In the genomic region with DNA sequence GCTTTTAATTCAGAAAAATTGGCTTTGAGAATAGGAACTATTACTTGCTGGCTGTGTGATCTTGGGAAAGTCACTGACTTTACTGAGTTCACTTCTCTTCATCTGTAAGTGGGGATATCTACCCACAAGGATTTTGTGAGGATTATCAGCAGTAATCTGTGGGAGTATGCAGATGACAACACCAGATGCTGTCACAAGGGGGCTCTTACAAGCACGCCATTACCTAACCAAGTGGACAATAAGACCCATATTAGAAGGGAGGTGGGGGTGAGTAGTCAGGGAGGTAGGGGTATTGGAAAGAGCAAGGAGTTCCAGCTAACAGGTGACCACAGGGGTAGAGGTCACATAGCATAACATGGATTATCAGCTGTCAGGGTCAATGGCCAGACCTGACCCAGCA, we compare ENCODE assay signal across 29 cellular contexts.
DNase-seq lines count a peak whose midpoint lies in the region; ATAC-seq, FAIRE-seq and TF ChIP-seq lines count a peak whose summit lies in the region.
"Had no signal": no experiment of that assay in that cellular context is flagged by ENCODE, and none has a peak within 500 bp of the region (broad histone marks: within the 10 kb centered on the region; RNA-seq: fewer than 3 reads in every experiment).

No MANE protein-coding gene starts in this region.

- TF ChIP-seq CTCF in GM12864 (IDR thresholded peaks at IDR 0.05; ENCODE audit: low read depth, low read length, missing control alignments): peak; percentile 13
- peak; percentile 7 for TF ChIP-seq CTCF in astrocyte of the cerebellum (IDR thresholded peaks at IDR 0.05; ENCODE audit: low read depth, low read length, missing control alignments)
- no peak for TF ChIP-seq CTCF in HepG2 (CRISPR knock-in tag; IDR thresholded peaks at IDR 0.05)
- TF ChIP-seq CTCF in gastrocnemius medialis (IDR thresholded peaks at IDR 0.05 in 4 of 5, conservative IDR thresholded peaks at IDR 0.05 in 1 of 5): no peak
- no peak for TF ChIP-seq CTCF in Calu3 (IDR thresholded peaks at IDR 0.05; ENCODE audit: unreplicated experiment)

- no peaks in the 10 kb centered on the region for H3K4me1 ChIP-seq in HepG2 (ENCODE audit: insufficient read depth, low read length)
- no peaks in the 10 kb centered on the region for H3K4me1 ChIP-seq in gastrocnemius medialis
- H3K4me1 ChIP-seq: psoas muscle, transverse colon had no signal

- no peaks in the 10 kb centered on the region for H4K20me1 ChIP-seq in HepG2 (ENCODE audit: insufficient read depth, low read length)

- no peaks in the 10 kb centered on the region for H3K9me3 ChIP-seq in HepG2 (ENCODE audit: low read length)
- no peaks in the 10 kb centered on the region for H3K9me3 ChIP-seq in gastrocnemius medialis
- H3K9me3 ChIP-seq: heart right ventricle, psoas muscle, SJSA1, transverse colon had no signal

- H3K27ac Mint-ChIP-seq in Calu3 (ENCODE audit: unreplicated experiment): no peak overlapping the region
- H3K27ac Mint-ChIP-seq: activated CD4-positive, alpha-beta T cell treated with anti-CD3 and anti-CD28 coated beads, Interleukin-2, amount 10 ng/mL, durations not matched to agents 24 days and 14 days; activated CD8-positive, alpha-beta memory T cell treated with anti-CD3 and anti-CD28 coated beads, Interleukin-2, amount 10 ng/mL, durations not matched to agents 7 days and 5 days; activated T-helper 1 cell treated with anti-CD3 and anti-CD28 coated beads, Interleukin-12 subunit alpha, Interleukin-12 subunit beta, Interleukin-2, Interleukin-4 antibody, amounts not matched to agents 30 ng/mL and 10 ng/mL and 1 ng/mL, durations not matched to agents 14 hours and 24 hours and 36 hours; CD4-positive, alpha-beta T cell; dendritic cell treated with granulocyte-macrophage colony-stimulating factor and Interleukin-4, amounts not matched to agents 40 ng/mL and 50 ng/mL, for 4 days; T-helper 17 cell had no signal

- H3K36me3 ChIP-seq in HepG2 (replicated peaks in 1 of 2; ENCODE audit: control insufficient read depth in 1 of 2, insufficient read depth in 2 of 2, low read length in 2 of 2) (no peaks in the 10 kb centered on the region), gastrocnemius medialis (no peaks in the 10 kb centered on the region)
- H3K36me3 ChIP-seq: cardiac muscle cell, heart right ventricle, SJSA1, transverse colon had no signal

- no peak for TF ChIP-seq POLR2A in HepG2 (IDR thresholded peaks at IDR 0.05; ENCODE audit: insufficient read depth in 1 of 2, low read depth in 2 of 2, low read length in 2 of 2)
- no peak for TF ChIP-seq POLR2A in gastrocnemius medialis (IDR thresholded peaks at IDR 0.05)

- no peaks in the 10 kb centered on the region for H3K79me2 ChIP-seq in HepG2 (ENCODE audit: insufficient read depth, low read length)

- H3K4me1 Mint-ChIP-seq in Calu3 (ENCODE audit: low read depth, unreplicated experiment): no peaks in the 10 kb centered on the region
- H3K4me1 Mint-ChIP-seq: T-helper 17 cell had no signal

- in situ Hi-C loops in astrocyte of the cerebellum (cut with HindIII; ENCODE audit: low sequenced_read_pairs): no loop called here
- in situ Hi-C loops in HepG2 (cut with HindIII; ENCODE audit: extremely low pct_ligation_motif_present, low pct_unique_long_range_greater_than_20kb): no loop called here
- in situ Hi-C loops in gastrocnemius medialis (cut with MboI; ENCODE audit: low sequenced_read_pairs in 4 of 4): no loop called here

- no peak overlapping the region for H3K4me2 ChIP-seq in HepG2 (ENCODE audit: low read depth, low read length)

- no peak overlapping the region for H3K4me3 ChIP-seq in GM12864 (ENCODE audit: low read depth, low read length)
- no peak overlapping the region for H3K4me3 ChIP-seq in astrocyte of the cerebellum (ENCODE audit: low read depth, low read length)
- no peak overlapping the region for H3K4me3 ChIP-seq in HepG2 (replicated peaks in 1 of 3; ENCODE audit: insufficient read depth in 1 of 3, low read depth in 2 of 3, low read length in 3 of 3)
- no peak overlapping the region for H3K4me3 ChIP-seq in gastrocnemius medialis
- H3K4me3 ChIP-seq: cardiac muscle cell, GM23248, heart right ventricle, psoas muscle, SJSA1, transverse colon had no signal

- H3K27ac ChIP-seq in HepG2 (ENCODE audit: extremely low read length, insufficient read depth, low read length) (no peak overlapping the region), gastrocnemius medialis (no peak overlapping the region)
- H3K27ac ChIP-seq: cardiac muscle cell, GM23248, heart right ventricle, HL-60, psoas muscle, SJSA1, transverse colon had no signal

- intact Hi-C loops in HepG2 (cut with micrococcal nuclease; ENCODE audit: unreplicated experiment): no loop called here
- intact Hi-C loops in gastrocnemius medialis (cut with DNase I; ENCODE audit: low total_unique reads): no loop called here
- intact Hi-C loops in Calu3 (cut with micrococcal nuclease; ENCODE audit: unreplicated experiment): no loop called here

- H3K27me3 Mint-ChIP-seq in Calu3 (ENCODE audit: unreplicated experiment): no peaks in the 10 kb centered on the region
- H3K27me3 Mint-ChIP-seq: activated CD8-positive, alpha-beta memory T cell treated with anti-CD3 and anti-CD28 coated beads, Interleukin-2, amount 10 ng/mL, durations not matched to agents 7 days and 5 days; CD4-positive, alpha-beta T cell; dendritic cell treated with granulocyte-macrophage colony-stimulating factor and Interleukin-4, amounts not matched to agents 40 ng/mL and 50 ng/mL, for 4 days; T-helper 17 cell had no signal

- no peak for TF ChIP-seq RAD21 in HepG2 (CRISPR knock-in tag; IDR thresholded peaks at IDR 0.05)

- FAIRE-seq in HepG2 (lab: Jason Lieb, UNC): no peak

- H3K4me3 Mint-ChIP-seq in Calu3 (ENCODE audit: low read depth, unreplicated experiment): no peak overlapping the region
- H3K4me3 Mint-ChIP-seq: activated CD4-positive, alpha-beta T cell treated with anti-CD3 and anti-CD28 coated beads, Interleukin-2, amount 10 ng/mL, durations not matched to agents 24 days and 14 days; activated CD8-positive, alpha-beta memory T cell treated with anti-CD3 and anti-CD28 coated beads, Interleukin-2, amount 10 ng/mL, durations not matched to agents 7 days and 5 days; activated T-helper 1 cell treated with anti-CD3 and anti-CD28 coated beads, Interleukin-12 subunit alpha, Interleukin-12 subunit beta, Interleukin-2, Interleukin-4 antibody, amounts not matched to agents 30 ng/mL and 10 ng/mL and 1 ng/mL, durations not matched to agents 14 hours and 24 hours and 36 hours; CD4-positive, alpha-beta T cell; dendritic cell treated with granulocyte-macrophage colony-stimulating factor and Interleukin-4, amounts not matched to agents 40 ng/mL and 50 ng/mL, for 4 days; T-helper 17 cell had no signal

- H2AFZ ChIP-seq in HepG2 (ENCODE audit: low read length): no peak overlapping the region
- H2AFZ ChIP-seq: GM23248 had no signal

- ATAC-seq in HepG2: no peak
- ATAC-seq in gastrocnemius medialis: no peak
- no peak for ATAC-seq in HG03342 (IDR thresholded peaks at IDR 0.05; ENCODE audit: unreplicated experiment)
- ATAC-seq: activated CD8-positive, alpha-beta memory T cell treated with anti-CD3 and anti-CD28 coated beads, Interleukin-2, amount 10 ng/mL, durations not matched to agents 7 days and 5 days; heart right ventricle; left cardiac atrium; psoas muscle; T-helper 17 cell had no signal

- H3K36me3 Mint-ChIP-seq in Calu3 (ENCODE audit: insufficient read depth, unreplicated experiment): no peaks in the 10 kb centered on the region
- H3K36me3 Mint-ChIP-seq: activated CD8-positive, alpha-beta memory T cell treated with anti-CD3 and anti-CD28 coated beads, Interleukin-2, amount 10 ng/mL, durations not matched to agents 7 days and 5 days had no signal

- WGBS in HepG2 (ENCODE audit: low lambda C conversion rate): 100% methylated on average over 1 of the region's 1 CpG

- CTCF ChIA-PET in HepG2 (lab: Yijun Ruan, JAX; ENCODE audit: low intra/inter-chr PET ratio, low total read pairs) (no interaction called here), Calu3 (lab: Charles Lee) (no interaction called here)

- no peaks in the 10 kb centered on the region for H3K27me3 ChIP-seq in HepG2 (ENCODE audit: control insufficient read depth in 1 of 2, insufficient read depth in 2 of 2, low read length in 2 of 2)
- no peaks in the 10 kb centered on the region for H3K27me3 ChIP-seq in gastrocnemius medialis
- H3K27me3 ChIP-seq: cardiac muscle cell, heart right ventricle, SJSA1, transverse colon had no signal

- no peak overlapping the region for H3K9ac ChIP-seq in HepG2 (ENCODE audit: insufficient read depth, low read depth, low read length)
- H3K9ac ChIP-seq: GM23248 had no signal

- POLR2A ChIA-PET in HepG2 (lab: Yijun Ruan, JAX): no interaction called here

- DNase-seq in GM12864 (ENCODE audit: low read depth) (no peak), NCI-H524 (lab: John Stamatoyannopoulos, UW) (peak; percentile 18 to 41), astrocyte of the cerebellum (ENCODE audit: low read depth) (no peak), HepG2 (ENCODE audit: low spot score) (peak; percentile 5), gastrocnemius medialis (no peak), cerebellar cortex (ENCODE audit: low spot score) (no peak), Calu3 (no peak)
- DNase-seq: activated CD4-positive, alpha-beta T cell treated with anti-CD3 and anti-CD28 coated beads, Interleukin-2, amount 10 ng/mL, durations not matched to agents 24 days and 14 days; activated CD8-positive, alpha-beta memory T cell treated with anti-CD3 and anti-CD28 coated beads, Interleukin-2, amount 10 ng/mL, durations not matched to agents 7 days and 5 days; activated naive CD4-positive, alpha-beta T cell treated with anti-CD3 and anti-CD28 coated beads, Interleukin-2, amount 50 U/mL, for 16 hours; amygdala; CD4-positive, alpha-beta T cell; GF-D8; GM23248; heart right ventricle; left cardiac atrium; mammary epithelial cell; NCI-H1436; NCI-H2107; NCI-H446 treated with DMSO at 0.1 percent for 48 hours; psoas muscle; T-helper 17 cell; transverse colon had no signal

- TF ChIP-seq EP300 in HepG2 (IDR thresholded peaks at IDR 0.05; ENCODE audit: low read depth in 2 of 2, low read length in 2 of 2) (no peak), HepG2 (CRISPR knock-in tag; IDR thresholded peaks at IDR 0.05; ENCODE audit: borderline replicate concordance) (no peak)

- H3K9me3 Mint-ChIP-seq in Calu3 (ENCODE audit: low read depth, unreplicated experiment): no peaks in the 10 kb centered on the region
- H3K9me3 Mint-ChIP-seq: activated CD4-positive, alpha-beta T cell treated with anti-CD3 and anti-CD28 coated beads, Interleukin-2, amount 10 ng/mL, durations not matched to agents 24 days and 14 days; activated T-helper 1 cell treated with anti-CD3 and anti-CD28 coated beads, Interleukin-12 subunit alpha, Interleukin-12 subunit beta, Interleukin-2, Interleukin-4 antibody, amounts not matched to agents 30 ng/mL and 10 ng/mL and 1 ng/mL, durations not matched to agents 14 hours and 24 hours and 36 hours; CD4-positive, alpha-beta T cell; dendritic cell treated with granulocyte-macrophage colony-stimulating factor and Interleukin-4, amounts not matched to agents 40 ng/mL and 50 ng/mL, for 4 days had no signal

- BruUV-seq in HepG2 (replicated peaks; lab: Mats Ljungman, UMichigan) (no TSS peak), Calu3 (replicated peaks; lab: Mats Ljungman, UMichigan) (no TSS peak)

Comparison
In these comparisons a context has a peak if more than half of its experiments do, and no peak if none do; other contexts are left out.
1. DNase-seq: peak in NCI-H524 (2 of 2) and HepG2 (single experiment); none in GM12864 (single experiment), astrocyte of the cerebellum (single experiment), gastrocnemius medialis (0 of 2), cerebellar cortex (single experiment) and Calu3 (single experiment).
2. CTCF ChIP-seq: peak in GM12864 (single experiment) and astrocyte of the cerebellum (single experiment); none in HepG2 (single experiment), gastrocnemius medialis (0 of 5) and Calu3 (single experiment).